ENCODE assay signal across 15 cellular contexts in the genomic region with DNA sequence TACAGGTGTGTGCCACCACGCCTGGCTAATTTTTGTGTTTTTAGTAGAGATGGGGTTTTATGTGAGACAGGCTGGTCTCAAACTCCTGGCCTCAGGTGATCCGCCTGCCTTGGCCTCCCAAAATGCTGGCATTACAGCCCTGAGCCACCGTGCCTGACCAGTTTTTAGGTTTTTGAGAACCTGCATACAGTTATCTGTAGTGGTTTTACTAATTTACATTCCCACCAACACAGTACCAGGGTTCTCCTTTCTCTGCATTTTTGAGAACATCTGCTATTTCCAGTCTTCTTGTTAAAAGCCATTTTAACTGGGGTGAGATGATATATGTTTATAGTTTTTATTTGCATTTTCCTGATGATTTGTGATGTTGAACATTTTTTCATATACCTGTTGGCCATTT. TPM values are rescaled to one million over a fixed set of nuclear protein-coding genes. Genes with fewer than 3 reads are reported as not detected.
DNase-seq lines count a peak whose midpoint lies in the region; ATAC-seq and TF ChIP-seq lines count a peak whose summit lies in the region.
"Had no signal": no experiment of that assay in that cellular context is flagged by ENCODE, and none has a peak within 500 bp of the region (broad histone marks: within the 10 kb centered on the region; RNA-seq: fewer than 3 reads in every experiment).

No MANE protein-coding gene starts in this region.

- no peak overlapping the region for H3K9ac ChIP-seq in OCI-LY1 (ENCODE audit: low read length)

- H3F3A ChIP-seq in OCI-LY1 (ENCODE audit: insufficient read depth, low read length): 0 out of 2 replicates have a peak, but pooled peaks cover 2% of the 10 kb centered on the region

- peak overlapping the region; percentile 79 for H3K27ac ChIP-seq in OCI-LY1 (ENCODE audit: low read depth, low read length, poor library complexity, severe bottlenecking)
- H3K27ac ChIP-seq in uterus: no peak overlapping the region
- H3K27ac ChIP-seq in right atrium auricular region: no peak overlapping the region
- H3K27ac ChIP-seq: esophagus squamous epithelium had no signal

- peaks cover 64% of the 10 kb centered on the region for H3K79me2 ChIP-seq in OCI-LY1 (ENCODE audit: insufficient read depth, low read length)

- no peaks in the 10 kb centered on the region for H4K20me1 ChIP-seq in OCI-LY1 (ENCODE audit: insufficient read depth, low read length)

- H3K4me1 ChIP-seq in OCI-LY1 (ENCODE audit: insufficient read depth, low read length, severe bottlenecking) (peaks cover 41% of the 10 kb centered on the region), uterus (no peaks in the 10 kb centered on the region), right atrium auricular region (peaks cover 0 to 14% of the 10 kb centered on the region in 2 donors)

- DNase-seq in activated CD8-positive, alpha-beta memory T cell treated with anti-CD3 and anti-CD28 coated beads, Interleukin-2, amount 50 U/mL, for 4 hours: no peak
- DNase-seq in HuH-7.5 (ENCODE audit: low spot score) (no peak), uterus (no peak), right atrium auricular region (ENCODE audit: low spot score) (no peak)
- DNase-seq: activated CD4-positive, CD25-positive, alpha-beta regulatory T cell treated with anti-CD3 and anti-CD28 coated beads, Interleukin-2, amount 50 U/mL, for 72 hours; Caco-2; esophagus squamous epithelium; GDM1; MM.1S; NCI-H774 had no signal

- TF ChIP-seq CTCF in OCI-LY1 (IDR thresholded peaks at IDR 0.05; ENCODE audit: low read length) (no peak), uterus (IDR thresholded peaks at IDR 0.05) (no peak), right atrium auricular region (IDR thresholded peaks at IDR 0.05) (no peak)

- no peak overlapping the region for H2AFZ ChIP-seq in OCI-LY1 (ENCODE audit: low read length)

- H3K36me3 ChIP-seq in OCI-LY1 (ENCODE audit: insufficient read depth, low read length) (peaks cover 7% of the 10 kb centered on the region), uterus (no peaks in the 10 kb centered on the region), right atrium auricular region (no peaks in the 10 kb centered on the region)

- peaks cover 3% of the 10 kb centered on the region; the same call in 1 of the 2 replicates for H3K9me3 ChIP-seq in OCI-LY1 (ENCODE audit: low read length)
- H3K9me3 ChIP-seq in uterus: no peaks in the 10 kb centered on the region
- H3K9me3 ChIP-seq in right atrium auricular region: no peaks in the 10 kb centered on the region
- H3K9me3 ChIP-seq: Caco-2, esophagus squamous epithelium had no signal

- intact Hi-C loops in uterus (cut with DNase I; ENCODE audit: low total_unique reads): no loop called here

- H3K4me3 ChIP-seq in OCI-LY1 (ENCODE audit: low read depth, low read length, poor library complexity, severe bottlenecking) (no peak overlapping the region), uterus (no peak overlapping the region), right atrium auricular region (no peak overlapping the region)
- H3K4me3 ChIP-seq: esophagus squamous epithelium had no signal

- TF ChIP-seq POLR2A in uterus (IDR thresholded peaks at IDR 0.05): no peak

- peak overlapping the region; percentile 37 for H3K4me2 ChIP-seq in OCI-LY1 (ENCODE audit: low read length)

- ATAC-seq in GM18861 (IDR thresholded peaks at IDR 0.05; ENCODE audit: unreplicated experiment) (peak; percentile 34), GM21447 (IDR thresholded peaks at IDR 0.05; ENCODE audit: unreplicated experiment) (peak; percentile 54), HG02938 (IDR thresholded peaks at IDR 0.05; ENCODE audit: unreplicated experiment) (peak; percentile 34)
- ATAC-seq: stimulated activated effector memory CD8-positive, alpha-beta T cell treated with anti-CD3 and anti-CD28 coated beads, Interleukin-12 subunit alpha, Interleukin-12 subunit beta, amount 100 ng/mL, for 72 hours had no signal

- no peaks in the 10 kb centered on the region for H3K27me3 ChIP-seq in OCI-LY1 (ENCODE audit: insufficient read depth, low read length)
- H3K27me3 ChIP-seq in uterus: no peaks in the 10 kb centered on the region
- no peaks in the 10 kb centered on the region for H3K27me3 ChIP-seq in right atrium auricular region
- H3K27me3 ChIP-seq: esophagus squamous epithelium had no signal

- no peaks in the 10 kb centered on the region for H3K9me2 ChIP-seq in OCI-LY1 (ENCODE audit: low read depth, low read length)

RNA-seq across cellular contexts. Expression of gene DMXL1, which starts 12.8 kb away (rescaled TPM):
- total RNA-seq in uterus: 100 to 1,000 TPM in 1 of 4 donors, 10 to 100 TPM in 3; 24.4 to 119 (median 56.1) TPM
- total RNA-seq in right atrium auricular region: 10 to 100 TPM; 29.4 to 40.5 TPM
